Comparison of ENCODE assay signal across 21 cellular contexts in the genomic region with DNA sequence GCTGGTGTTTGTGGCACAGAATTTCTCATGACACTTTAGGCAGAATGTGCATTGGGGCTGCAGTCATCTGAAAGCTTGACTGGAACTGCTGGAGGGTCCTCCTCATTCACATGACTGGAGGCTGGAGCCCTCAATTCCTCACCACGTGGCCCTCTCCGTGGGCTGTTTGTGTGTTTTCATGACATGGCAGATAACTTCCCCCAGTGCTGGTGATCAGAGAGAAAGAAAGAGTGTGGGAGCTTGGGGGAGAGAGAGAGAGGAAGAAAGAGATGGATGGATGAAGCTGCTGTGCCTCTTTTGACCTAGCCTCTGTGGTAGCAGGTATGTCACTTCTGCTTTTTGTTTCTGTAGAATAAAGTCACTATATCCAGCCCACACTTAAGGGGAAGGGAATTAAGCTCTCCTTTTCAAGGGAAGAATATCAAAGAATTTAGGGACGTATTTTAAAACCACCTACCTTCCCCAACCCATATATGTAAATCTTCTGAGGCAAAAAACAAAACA. TPM values are rescaled to one million over a fixed set of nuclear protein-coding genes. Genes with fewer than 3 reads are reported as not detected.
DNase-seq lines count a peak whose midpoint lies in the region; ATAC-seq lines count a peak whose summit lies in the region.
"Had no signal": no experiment of that assay in that cellular context is flagged by ENCODE, and none has a peak within 500 bp of the region (broad histone marks: within the 10 kb centered on the region; RNA-seq: fewer than 3 reads in every experiment).

No MANE protein-coding gene starts in this region.

- no peak overlapping the region for H3K23ac ChIP-seq in mesenchymal stem cell (ENCODE audit: low read length in 2 of 2)

- H3K9ac ChIP-seq in mesenchymal stem cell (ENCODE audit: low read length), result no peak overlapping the region

- H2BK120ac ChIP-seq in mesenchymal stem cell (ENCODE audit: low read depth, low read length), result peak overlapping the region; percentile 80

- peak overlapping the region in 1 of 2 experiments; percentile 18 for H3K18ac ChIP-seq in mesenchymal stem cell (ENCODE audit: low read depth in 1 of 2, low read length in 2 of 2)

- no peak for DNase-seq in mesenchymal stem cell
- DNase-seq in HPDE6-E6E7 (ENCODE audit: extremely low spot score), result no peak
- DNase-seq in aorta, result no peak
- DNase-seq in effector memory CD4-positive, alpha-beta T cell, result no peak
- DNase-seq: activated B cell treated with CpG ODN at 0.5 μM for 24 hours; colonic mucosa; effector CD8-positive, alpha-beta T cell; natural killer cell; NCI-H510A; stimulated activated CD4-positive, alpha-beta T cell treated with anti-CD3 and anti-CD28 coated beads, Interleukin-1b, Interleukin-23, amount 100 ng/mL, for 48 hours; stimulated activated CD8-positive, alpha-beta memory T cell treated with anti-CD3 and anti-CD28 coated beads, Interleukin-4, amount 100 ng/mL, for 48 hours; T-helper 1 cell had no signal

- no peak overlapping the region for H2AFZ ChIP-seq in mesenchymal stem cell (ENCODE audit: low read depth, low read length)

- no peak overlapping the region for H3K4me2 ChIP-seq in mesenchymal stem cell (ENCODE audit: low read length, poor library complexity, severe bottlenecking)

- H3K79me1 ChIP-seq in mesenchymal stem cell (replicated peaks; ENCODE audit: low read length, poor library complexity, severe bottlenecking), result peaks cover 38% of the 10 kb centered on the region

- no peaks in the 10 kb centered on the region for H3K9me3 ChIP-seq in mesenchymal stem cell (ENCODE audit: control insufficient read depth, low read length)
- H3K9me3 ChIP-seq in aorta (ENCODE audit: control insufficient read depth, low read length), result no peaks in the 10 kb centered on the region
- H3K9me3 ChIP-seq in effector memory CD4-positive, alpha-beta T cell (ENCODE audit: control insufficient read depth, low read length), result no peaks in the 10 kb centered on the region
- H3K9me3 ChIP-seq: BE2C, colonic mucosa, HAP-1, tibial nerve had no signal

- H4K8ac ChIP-seq in mesenchymal stem cell (ENCODE audit: low read length), result no peak overlapping the region

- H3K4ac ChIP-seq in mesenchymal stem cell (ENCODE audit: low read depth in 1 of 2, low read length in 2 of 2), result peak overlapping the region in 1 of 2 experiments; percentile 24

- peak overlapping the region; percentile 71 for H4K91ac ChIP-seq in mesenchymal stem cell (ENCODE audit: low read length)

- WGBS in mesenchymal stem cell, result 84% methylated on average over 3 of the region's 3 CpGs
- 41 to 49% methylated on average over 3 of the region's 3 CpGs for WGBS in aorta, 2 donors

- no peak overlapping the region for H2BK15ac ChIP-seq in mesenchymal stem cell (ENCODE audit: low read depth, poor library complexity, severe bottlenecking)

- H3K27me3 ChIP-seq in mesenchymal stem cell (ENCODE audit: control insufficient read depth in 1 of 2, insufficient read depth in 1 of 2, low read length in 2 of 2) (no peaks in the 10 kb centered on the region), aorta (ENCODE audit: control insufficient read depth in 1 of 2, insufficient read depth in 2 of 2, low read length in 1 of 2) (no peaks in the 10 kb centered on the region)
- H3K27me3 ChIP-seq in effector memory CD4-positive, alpha-beta T cell (replicated peaks; ENCODE audit: control insufficient read depth, insufficient read depth, low read length, poor library complexity, severe bottlenecking), result no peaks in the 10 kb centered on the region
- H3K27me3 ChIP-seq: BE2C, colonic mucosa, tibial nerve had no signal

- H3K4me1 ChIP-seq in mesenchymal stem cell (ENCODE audit: control insufficient read depth, insufficient read depth, low read depth, low read length), result peaks cover 10% of the 10 kb centered on the region
- H3K4me1 ChIP-seq in aorta (ENCODE audit: control insufficient read depth in 1 of 2, insufficient read depth in 2 of 2, low read length in 2 of 2), result peaks cover 8 to 11% of the 10 kb centered on the region in 2 donors
- H3K4me1 ChIP-seq in effector memory CD4-positive, alpha-beta T cell (ENCODE audit: control insufficient read depth, insufficient read depth, low read length, poor library complexity, severe bottlenecking), result no peaks in the 10 kb centered on the region
- H3K4me1 ChIP-seq: colonic mucosa had no signal

- H2AK5ac ChIP-seq in mesenchymal stem cell (ENCODE audit: low read length, severe bottlenecking), result no peak overlapping the region

- H3K27ac ChIP-seq in mesenchymal stem cell (ENCODE audit: low read length, poor library complexity, severe bottlenecking), result no peak overlapping the region
- peak overlapping the region in 1 of 2 donors; percentile 7 for H3K27ac ChIP-seq in aorta (ENCODE audit: low read depth in 1 of 2, low read length in 2 of 2)
- no peak overlapping the region for H3K27ac ChIP-seq in effector memory CD4-positive, alpha-beta T cell (ENCODE audit: insufficient read depth, low read length, poor library complexity, severe bottlenecking)
- H3K27ac ChIP-seq: colonic mucosa, tibial nerve had no signal

- H3K4me3 ChIP-seq in mesenchymal stem cell (ENCODE audit: insufficient read depth in 1 of 2, low read depth in 1 of 2, low read length in 2 of 2) (no peak overlapping the region), aorta (ENCODE audit: low read length in 2 of 2) (no peak overlapping the region)
- H3K4me3 ChIP-seq in effector memory CD4-positive, alpha-beta T cell (ENCODE audit: insufficient read depth, low read depth, low read length, poor library complexity, severe bottlenecking), result no peak overlapping the region
- H3K4me3 ChIP-seq: colonic mucosa, HAP-1, tibial nerve had no signal

- H3K36me3 ChIP-seq in mesenchymal stem cell (ENCODE audit: control insufficient read depth in 1 of 2, insufficient read depth in 2 of 2, low read depth in 1 of 2, low read length in 2 of 2) (peaks cover 5 to 7% of the 10 kb centered on the region in 2 experiments), aorta (ENCODE audit: control insufficient read depth in 1 of 2, insufficient read depth in 2 of 2, low read length in 1 of 2) (no peaks in the 10 kb centered on the region)
- no peaks in the 10 kb centered on the region for H3K36me3 ChIP-seq in effector memory CD4-positive, alpha-beta T cell (ENCODE audit: control insufficient read depth, insufficient read depth, low read length)
- H3K36me3 ChIP-seq: BE2C, colonic mucosa, HAP-1, tibial nerve had no signal

- H2BK12ac ChIP-seq in mesenchymal stem cell (ENCODE audit: low read length in 2 of 2), result no peak overlapping the region

- no peak overlapping the region for H2BK5ac ChIP-seq in mesenchymal stem cell (ENCODE audit: low read depth, low read length, poor library complexity, severe bottlenecking)

- ATAC-seq in GM18498 (IDR thresholded peaks at IDR 0.05; ENCODE audit: unreplicated experiment) (peak; percentile 61), GM18909 (IDR thresholded peaks at IDR 0.05; ENCODE audit: poor library complexity, unreplicated experiment) (peak; percentile 51), HG02884 (IDR thresholded peaks at IDR 0.05; ENCODE audit: unreplicated experiment) (peak; percentile 64), HG03571 (IDR thresholded peaks at IDR 0.05; ENCODE audit: unreplicated experiment) (no peak), aorta (ENCODE audit: low FRiP score) (no peak)
- ATAC-seq: natural killer cell had no signal

- H3K14ac ChIP-seq in mesenchymal stem cell (ENCODE audit: low read length in 2 of 2), result no peak overlapping the region

- intact Hi-C loops in aorta (cut with DNase I), result no loop called here

RNA-seq across cellular contexts. Expression of a gene that starts 20.6 kb away (rescaled TPM):
- polyA plus RNA-seq in mesenchymal stem cell (2013, experiment 1 of 2), result 7.2 TPM
- polyA plus RNA-seq in mesenchymal stem cell (2013, experiment 2 of 2), result 7.2 TPM
- 10 to 100 TPM; 18.0 to 32.7 TPM for total RNA-seq in aorta
- 1 to 10 TPM; 2.8 to 9.0 TPM for polyA plus RNA-seq in aorta
- total RNA-seq: activated T-helper 1 cell treated with anti-CD3 and anti-CD28 coated beads, Interleukin-12 subunit alpha, Interleukin-12 subunit beta, Interleukin-2, Interleukin-4 antibody, amounts not matched to agents 30 ng/mL and 10 ng/mL and 1 ng/mL, durations not matched to agents 14 hours and 24 hours and 36 hours; natural killer cell; OCI-LY7 had no signal

Comparison
In these comparisons a context has a peak if more than half of its experiments do, and no peak if none do; other contexts are left out.
1. ATAC-seq: peak in GM18498 (single experiment), GM18909 (single experiment) and HG02884 (single experiment); none in HG03571 (single experiment) and aorta (single experiment).